1 cellular context compared by ENCODE assay signal in the genomic region with DNA sequence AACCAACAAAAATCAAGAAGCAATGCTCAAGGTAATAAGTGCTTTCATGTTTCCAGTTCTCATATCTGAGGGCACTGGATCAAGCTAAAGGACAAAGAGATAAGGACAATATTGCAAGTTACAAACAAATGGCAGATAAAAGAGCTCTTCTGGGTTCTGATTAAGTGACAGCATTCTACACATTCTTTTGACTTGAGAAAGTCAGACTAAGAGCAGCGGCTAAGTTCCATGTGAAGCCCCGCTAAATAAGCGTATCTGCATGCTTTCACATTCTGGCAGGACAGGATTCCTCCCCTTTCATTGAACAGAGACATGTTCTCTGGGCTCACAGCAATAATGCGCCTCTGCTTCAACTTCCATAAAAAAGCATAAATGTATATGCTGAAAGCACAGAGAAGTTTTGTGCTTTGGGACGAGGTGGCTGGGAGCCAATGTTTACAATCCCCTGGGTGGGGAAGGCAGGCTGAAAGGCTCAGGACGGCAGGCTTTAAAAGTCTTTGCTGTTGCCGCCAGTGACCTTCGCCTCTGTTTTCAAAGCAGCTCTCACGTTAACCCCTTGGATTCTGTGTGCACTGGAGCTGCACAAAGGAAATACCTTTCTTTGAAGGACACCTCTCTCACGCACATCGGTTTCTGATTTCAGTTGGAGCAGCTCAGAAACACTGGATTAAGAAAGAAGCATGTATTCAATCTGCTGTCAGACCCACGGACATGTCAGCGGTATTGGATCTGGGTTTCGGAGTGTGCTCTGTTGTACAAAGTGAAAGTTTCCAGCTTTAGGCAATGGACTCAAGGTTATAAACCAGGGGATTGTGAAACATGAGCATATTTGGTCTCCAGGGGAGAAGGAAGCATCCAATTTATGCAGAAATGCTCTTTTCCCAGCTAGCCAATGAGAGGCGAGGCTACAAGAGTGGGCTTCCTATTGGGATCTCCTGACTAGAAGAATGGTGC.
A peak's percentile ranks its signal among the peaks of the same experiment; 100 is the strongest.
TF ChIP-seq lines count a peak whose summit lies in the region.

No MANE protein-coding gene starts in this region.

TF ChIP-seq in A549, 52 proteins besides CTCF, POLR2A, EP300 and RAD21 (continued from another document):
- TF ChIP-seq JUN (IDR thresholded peaks at IDR 0.05): peak in 1 of 2 experiments; percentile 73; a peak in 3 of 5 replicates
- 0 out of 2 replicates have a peak, but pooled peaks have one; percentile 12 for TF ChIP-seq JUNB (IDR thresholded peaks at IDR 0.05)
- no peak for TF ChIP-seq NPAS2 (CRISPR knock-in tag; IDR thresholded peaks at IDR 0.05; ENCODE audit: borderline replicate concordance)
- TF ChIP-seq FOXS1 (CRISPR knock-in tag; IDR thresholded peaks at IDR 0.05): no peak
- TF ChIP-seq ZSCAN20 (CRISPR knock-in tag; IDR thresholded peaks at IDR 0.05): no peak
- TF ChIP-seq, protein P1, sequence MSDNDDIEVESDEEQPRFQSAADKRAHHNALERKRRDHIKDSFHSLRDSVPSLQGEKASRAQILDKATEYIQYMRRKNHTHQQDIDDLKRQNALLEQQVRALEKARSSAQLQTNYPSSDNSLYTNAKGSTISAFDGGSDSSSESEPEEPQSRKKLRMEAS (IDR thresholded peaks at IDR 0.05): peak; percentile 64
- TF ChIP-seq ZFP36 (IDR thresholded peaks at IDR 0.05; ENCODE audit: borderline replicate concordance, partially characterized antibody): no peak
- no peak for TF ChIP-seq SREBF2 (IDR thresholded peaks at IDR 0.05)
- peak; percentile 12; the same call in 1 of the 2 replicates for TF ChIP-seq ESRRA (IDR thresholded peaks at IDR 0.05; ENCODE audit: borderline replicate concordance, low read length)
- TF ChIP-seq CHD4 (IDR thresholded peaks at IDR 0.05; ENCODE audit: borderline replicate concordance): no peak
- TF ChIP-seq RARB (CRISPR knock-in tag; IDR thresholded peaks at IDR 0.05): no peak
- TF ChIP-seq GATA3 (IDR thresholded peaks at IDR 0.05; ENCODE audit: borderline replicate concordance): peak; percentile 80
- no peak for TF ChIP-seq RFX5 (IDR thresholded peaks at IDR 0.05)
- TF ChIP-seq CHD2 (IDR thresholded peaks at IDR 0.05; ENCODE audit: low read length, partially characterized antibody): no peak
- TF ChIP-seq HEYL (CRISPR knock-in tag; IDR thresholded peaks at IDR 0.05): no peak
- TF ChIP-seq HOXB13 (CRISPR knock-in tag; IDR thresholded peaks at IDR 0.05; ENCODE audit: low read depth): no peak
- TF ChIP-seq HOXA7 (CRISPR knock-in tag; IDR thresholded peaks at IDR 0.05): no peak
- peak; percentile 46 to 69; a peak in 2 of 4 replicates for TF ChIP-seq CEBPB (IDR thresholded peaks at IDR 0.05)
- no peak for TF ChIP-seq HDAC2 (IDR thresholded peaks at IDR 0.05)
- TF ChIP-seq, protein P2, sequence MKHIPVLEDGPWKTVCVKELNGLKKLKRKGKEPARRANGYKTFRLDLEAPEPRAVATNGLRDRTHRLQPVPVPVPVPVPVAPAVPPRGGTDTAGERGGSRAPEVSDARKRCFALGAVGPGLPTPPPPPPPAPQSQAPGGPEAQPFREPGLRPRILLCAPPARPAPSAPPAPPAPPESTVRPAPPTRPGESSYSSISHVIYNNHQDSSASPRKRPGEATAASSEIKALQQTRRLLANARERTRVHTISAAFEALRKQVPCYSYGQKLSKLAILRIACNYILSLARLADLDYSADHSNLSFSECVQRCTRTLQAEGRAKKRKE (CRISPR knock-in tag; IDR thresholded peaks at IDR 0.05; ENCODE audit: low read depth): no peak
- TF ChIP-seq FOSB (CRISPR knock-in tag; IDR thresholded peaks at IDR 0.05): no peak
- no peak for TF ChIP-seq CBX8 (IDR thresholded peaks at IDR 0.05)
- no peak for TF ChIP-seq HOXB5 (CRISPR knock-in tag; IDR thresholded peaks at IDR 0.05)
- TF ChIP-seq ZNF302 (CRISPR knock-in tag; IDR thresholded peaks at IDR 0.05): no peak
- TF ChIP-seq, protein P3, sequence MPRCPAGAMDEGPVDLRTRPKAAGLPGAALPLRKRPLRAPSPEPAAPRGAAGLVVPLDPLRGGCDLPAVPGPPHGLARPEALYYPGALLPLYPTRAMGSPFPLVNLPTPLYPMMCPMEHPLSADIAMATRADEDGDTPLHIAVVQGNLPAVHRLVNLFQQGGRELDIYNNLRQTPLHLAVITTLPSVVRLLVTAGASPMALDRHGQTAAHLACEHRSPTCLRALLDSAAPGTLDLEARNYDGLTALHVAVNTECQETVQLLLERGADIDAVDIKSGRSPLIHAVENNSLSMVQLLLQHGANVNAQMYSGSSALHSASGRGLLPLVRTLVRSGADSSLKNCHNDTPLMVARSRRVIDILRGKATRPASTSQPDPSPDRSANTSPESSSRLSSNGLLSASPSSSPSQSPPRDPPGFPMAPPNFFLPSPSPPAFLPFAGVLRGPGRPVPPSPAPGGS (IDR thresholded peaks at IDR 0.05): peak; percentile 47; the same call in 1 of the 3 replicates
- TF ChIP-seq TFCP2L1 (CRISPR knock-in tag; IDR thresholded peaks at IDR 0.05): no peak
- no peak for TF ChIP-seq MYC (IDR thresholded peaks at IDR 0.05; ENCODE audit: borderline replicate concordance, low read length)
- TF ChIP-seq RCOR1 (IDR thresholded peaks at IDR 0.05; ENCODE audit: low read depth, low read length): no peak
- TF ChIP-seq BHLHE40 (IDR thresholded peaks at IDR 0.05; ENCODE audit: low read depth, low read length): no peak
- TF ChIP-seq POLR2AphosphoS2 (conservative IDR thresholded peaks at IDR 0.05; ENCODE audit: low read length): no peak
- TF ChIP-seq, protein P4, sequence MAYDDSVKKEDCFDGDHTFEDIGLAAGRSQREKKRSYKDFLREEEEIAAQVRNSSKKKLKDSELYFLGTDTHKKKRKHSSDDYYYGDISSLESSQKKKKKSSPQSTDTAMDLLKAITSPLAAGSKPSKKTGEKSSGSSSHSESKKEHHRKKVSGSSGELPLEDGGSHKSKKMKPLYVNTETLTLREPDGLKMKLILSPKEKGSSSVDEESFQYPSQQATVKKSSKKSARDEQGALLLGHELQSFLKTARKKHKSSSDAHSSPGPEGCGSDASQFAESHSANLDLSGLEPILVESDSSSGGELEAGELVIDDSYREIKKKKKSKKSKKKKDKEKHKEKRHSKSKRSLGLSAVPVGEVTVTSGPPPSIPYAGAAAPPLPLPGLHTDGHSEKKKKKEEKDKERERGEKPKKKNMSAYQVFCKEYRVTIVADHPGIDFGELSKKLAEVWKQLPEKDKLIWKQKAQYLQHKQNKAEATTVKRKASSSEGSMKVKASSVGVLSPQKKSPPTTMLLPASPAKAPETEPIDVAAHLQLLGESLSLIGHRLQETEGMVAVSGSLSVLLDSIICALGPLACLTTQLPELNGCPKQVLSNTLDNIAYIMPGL (CRISPR knock-in tag; IDR thresholded peaks at IDR 0.05; ENCODE audit: borderline replicate concordance): no peak
- no peak for TF ChIP-seq TP53 (CRISPR knock-in tag; IDR thresholded peaks at IDR 0.05)
- TF ChIP-seq NFE2L2 (conservative IDR thresholded peaks at IDR 0.05; ENCODE audit: low read length): no peak
- TF ChIP-seq SMC3 (IDR thresholded peaks at IDR 0.05): peak; percentile 11; the same call in 1 of the 3 replicates
- no peak for TF ChIP-seq KDM1A (IDR thresholded peaks at IDR 0.05; ENCODE audit: low read depth)
